ENCODE assay signal across 11 cellular contexts in genomic region chr7:1192171-1192676, GRCh38. TPM values are rescaled to one million over a fixed set of nuclear protein-coding genes. Genes with fewer than 3 reads are reported as not detected.
A peak's percentile ranks its signal among the peaks of the same experiment; 100 is the strongest.
DNase-seq lines count a peak whose midpoint lies in the region; ATAC-seq, FAIRE-seq and TF ChIP-seq lines count a peak whose summit lies in the region.
"Had no signal": no experiment of that assay in that cellular context is flagged by ENCODE, and none has a peak within 500 bp of the region (broad histone marks: within the 10 kb centered on the region; RNA-seq: fewer than 3 reads in every experiment).

No MANE protein-coding gene starts in this region.

- no peaks in the 10 kb centered on the region for H3K9me3 Mint-ChIP-seq in activated CD8-positive, alpha-beta memory T cell treated with anti-CD3 and anti-CD28 coated beads, Interleukin-2, amount 10 ng/mL, durations not matched to agents 7 days and 5 days (ENCODE audit: low read depth)
- H3K9me3 Mint-ChIP-seq: CD4-positive, alpha-beta memory T cell had no signal

- in situ Hi-C loops in K562 (cut with MboI), result no loop called here

- no peaks in the 10 kb centered on the region for H3K9me1 ChIP-seq in K562 (ENCODE audit: control insufficient read depth, insufficient read depth, low read length)

- peak overlapping the region; percentile 82 for H3K4me3 Mint-ChIP-seq in activated CD8-positive, alpha-beta memory T cell treated with anti-CD3 and anti-CD28 coated beads, Interleukin-2, amount 10 ng/mL, durations not matched to agents 7 days and 5 days

- no peak overlapping the region for H3K4me3 ChIP-seq in K562
- H3K4me3 ChIP-seq: esophagus squamous epithelium had no signal

- no peak overlapping the region for H3K9ac ChIP-seq in K562 (ENCODE audit: insufficient read depth in 1 of 2, low read depth in 2 of 2, low read length in 2 of 2)

- DNase-seq in activated CD8-positive, alpha-beta memory T cell treated with anti-CD3 and anti-CD28 coated beads, Interleukin-2, amount 10 ng/mL, durations not matched to agents 7 days and 5 days, result peak; percentile 65
- DNase-seq in activated CD8-positive, alpha-beta memory T cell treated with anti-CD3 and anti-CD28 coated beads, Interleukin-2, amount 50 U/mL, for 48 hours, result no peak
- DNase-seq in NOMO-1 treated with dmso at 0.1 percent for 144 hours (lab: John Stamatoyannopoulos, UW; ENCODE audit: unreplicated experiment), result peak; percentile 80
- no peak for DNase-seq in K562 (ENCODE audit: extremely low read depth in 1 of 4, low spot score in 3 of 4)
- DNase-seq in renal cortical epithelial cell (ENCODE audit: low read depth), result peak; percentile 65
- DNase-seq in stimulated activated CD4-positive, alpha-beta T cell treated with anti-CD3 and anti-CD28 coated beads, Interleukin-2, amount 100 ng/mL, for 48 hours, result no peak
- DNase-seq in stimulated activated CD4-positive, alpha-beta T cell treated with anti-CD3 and anti-CD28 coated beads, Interleukin-1b, Interleukin-23, amount 100 ng/mL, for 48 hours, result no peak
- DNase-seq: esophagus squamous epithelium had no signal

- ATAC-seq in activated CD8-positive, alpha-beta memory T cell treated with anti-CD3 and anti-CD28 coated beads, Interleukin-2, amount 10 ng/mL, durations not matched to agents 7 days and 5 days, result peak; percentile 72
- ATAC-seq in K562 (peak; percentile 34; the same call in 2 of the 3 replicates), GM19395 (IDR thresholded peaks at IDR 0.05; ENCODE audit: unreplicated experiment) (no peak)

- H3K4me1 ChIP-seq in K562 (replicated peaks in 1 of 2; ENCODE audit: control insufficient read depth in 2 of 2, insufficient read depth in 2 of 2, low read length in 2 of 2), result peaks cover 0 to 9% of the 10 kb centered on the region in 2 experiments; a peak in 2 of 5 replicates
- H3K4me1 ChIP-seq: esophagus squamous epithelium had no signal

- H3K36me3 Mint-ChIP-seq in activated CD8-positive, alpha-beta memory T cell treated with anti-CD3 and anti-CD28 coated beads, Interleukin-2, amount 10 ng/mL, durations not matched to agents 7 days and 5 days, result peaks cover 9% of the 10 kb centered on the region
- H3K36me3 Mint-ChIP-seq: CD4-positive, alpha-beta memory T cell had no signal

- intact Hi-C loops in K562 (cut with micrococcal nuclease), result no loop called here

- TF ChIP-seq POLR2A in K562 (conservative IDR thresholded peaks at IDR 0.05), result no peak

- TF ChIP-seq RAD21 in K562 (CRISPR knock-in tag; conservative IDR thresholded peaks at IDR 0.05 in 1 of 2, IDR thresholded peaks at IDR 0.05 in 1 of 2), result no peak

- H3K4me1 Mint-ChIP-seq in activated CD8-positive, alpha-beta memory T cell treated with anti-CD3 and anti-CD28 coated beads, Interleukin-2, amount 10 ng/mL, durations not matched to agents 7 days and 5 days, result peaks cover 22% of the 10 kb centered on the region

- no peak overlapping the region for H3K27ac ChIP-seq in K562 (ENCODE audit: extremely low read depth, low read depth, low read length)
- H3K27ac ChIP-seq: esophagus squamous epithelium had no signal

- BruUV-seq in K562 (replicated peaks; lab: Mats Ljungman, UMichigan), result no TSS peak

- POLR2A ChIA-PET in K562 (lab: Yijun Ruan, JAX), result no interaction called here

- H3K79me2 ChIP-seq in K562 (ENCODE audit: control insufficient read depth, insufficient read depth, low read length), result no peaks in the 10 kb centered on the region

- FAIRE-seq in K562 (lab: Jason Lieb, UNC), result peak; percentile 56

- WGBS in K562 (ENCODE audit: insufficient coverage, low coverage, missing lambda C conversion rate), result 11% methylated on average over 15 of the region's 15 CpGs

- CTCF ChIA-PET in activated CD8-positive, alpha-beta memory T cell treated with anti-CD3 and anti-CD28 coated beads, Interleukin-2, amount 10 ng/mL, durations not matched to agents 7 days and 5 days (lab: Charles Lee), result interaction anchor here (1.0 to 4.4 kb wide), 14 partner anchors 9 to 311 kb away, joined by 3 to 52 read pairs (median 4); partner anchors contain the start of gene COX19
- CTCF ChIA-PET in K562 (lab: Yijun Ruan, JAX; ENCODE audit: low intra/inter-chr PET ratio), result no interaction called here

- H3K36me3 ChIP-seq in K562 (ENCODE audit: control insufficient read depth, insufficient read depth, low read length), result no peaks in the 10 kb centered on the region
- H3K36me3 ChIP-seq: esophagus squamous epithelium had no signal

- no peak overlapping the region for H2AFZ ChIP-seq in K562 (ENCODE audit: low read depth, low read length)

- TF ChIP-seq EP300 in K562 (IDR thresholded peaks at IDR 0.05; ENCODE audit: low read length), result 0 out of 2 replicates have a peak, but pooled peaks have one; percentile 19

- no peaks in the 10 kb centered on the region for H4K20me1 ChIP-seq in K562 (replicated peaks; ENCODE audit: control insufficient read depth, insufficient read depth, low read length)

- TF ChIP-seq CTCF in K562 (IDR thresholded peaks at IDR 0.05 in 2 of 3, conservative IDR thresholded peaks at IDR 0.05 in 1 of 3; ENCODE audit: insufficient read depth in 2 of 3, low read depth in 1 of 3, low read length in 3 of 3), result 0 out of 6 replicates have a peak, but pooled peaks of 1 of the 3 experiments have one; percentile 1

- peak overlapping the region; percentile 96 for H3K27ac Mint-ChIP-seq in activated CD8-positive, alpha-beta memory T cell treated with anti-CD3 and anti-CD28 coated beads, Interleukin-2, amount 10 ng/mL, durations not matched to agents 7 days and 5 days

- no peak overlapping the region for H3K4me2 ChIP-seq in K562 (ENCODE audit: insufficient read depth, low read length)

- peaks cover 29% of the 10 kb centered on the region for H3K27me3 Mint-ChIP-seq in activated CD8-positive, alpha-beta memory T cell treated with anti-CD3 and anti-CD28 coated beads, Interleukin-2, amount 10 ng/mL, durations not matched to agents 7 days and 5 days

- no peaks in the 10 kb centered on the region for H3K9me3 ChIP-seq in K562 (replicated peaks; ENCODE audit: control insufficient read depth, insufficient read depth, low read depth, low read length)
- H3K9me3 ChIP-seq: esophagus squamous epithelium had no signal

- peaks cover 42 to 72% of the 10 kb centered on the region in 2 experiments for H3K27me3 ChIP-seq in K562 (ENCODE audit: control insufficient read depth in 2 of 2, insufficient read depth in 2 of 2, low read length in 2 of 2)

TF ChIP-seq in K562, 482 proteins besides CTCF, POLR2A, EP300 and RAD21 (continues in another document):
- TF ChIP-seq JUN (IDR thresholded peaks at IDR 0.05; ENCODE audit: borderline replicate concordance, low read depth, low read length) (peak; percentile 55; the same call in 1 of the 2 replicates), JUN (CRISPR knock-in tag; IDR thresholded peaks at IDR 0.05; ENCODE audit: borderline replicate concordance) (no peak), BCOR (IDR thresholded peaks at IDR 0.05) (no peak), MYBL2 (IDR thresholded peaks at IDR 0.05; ENCODE audit: low read depth) (no peak), MYBL2 (CRISPR knock-in tag; IDR thresholded peaks at IDR 0.05; ENCODE audit: borderline replicate concordance) (no peak), CXXC5 (CRISPR knock-in tag; IDR thresholded peaks at IDR 0.05) (no peak), FOXJ2 (tag; IDR thresholded peaks at IDR 0.05) (no peak)

RNA-seq across cellular contexts. Expression of gene ZFAND2A, which starts 32.2 kb away (rescaled TPM):
- total RNA-seq in activated CD8-positive, alpha-beta memory T cell treated with anti-CD3 and anti-CD28 coated beads, Interleukin-2, amount 10 ng/mL, durations not matched to agents 7 days and 5 days, result 10 to 100 TPM; 23.8 to 23.9 TPM
- 26.3 and 37.7 TPM in 2 replicates for total RNA-seq in K562 (2011; cell fraction: chromatin; rRNA removed; ENCODE audit: low replicate concordance)
- total RNA-seq in K562 (2011; cell fraction: nucleolus; rRNA removed), result 23.7 and 28.0 TPM in 2 replicates
- 27.5 and 34.4 TPM in 2 replicates for total RNA-seq in K562 (2011; cell fraction: nucleoplasm; rRNA removed)
- total RNA-seq in K562 (2014; rRNA removed) (19.9 and 23.1 TPM in 2 replicates), K562 (2014; rRNA removed; fragmentation: Illumina TruSeq; extraction: Trizol) (16.6 and 16.8 TPM in 2 replicates), K562 (2015; rRNA removed; fragmentation: Illumina TruSeq; extraction: Trizol) (20.0 and 21.2 TPM in 2 replicates), K562 (2021) (20.6 and 22.3 TPM in 2 replicates), renal cortical epithelial cell (9.9 and 21.4 TPM in 2 replicates)
- polyA plus RNA-seq in K562 (2011; rRNA removed) (31.7 and 33.7 TPM in 2 replicates), K562 (2014; fragmentation: Illumina TruSeq; extraction: Trizol) (21.5 and 26.1 TPM in 2 replicates), K562 (2014; fragmentation: Nextera tagmentation; extraction: Ambion mirVana) (10 to 100 TPM; 54.3 to 56.8 TPM), K562 (2014; rRNA removed) (26.2 and 27.3 TPM in 2 replicates)
- 20.8 and 27.0 TPM in 2 replicates for polyA plus RNA-seq in K562 (2011; cell fraction: cytosol; rRNA removed)
- polyA plus RNA-seq in K562 (2011; cell fraction: nucleus; rRNA removed), result 25.8 and 30.3 TPM in 2 replicates
- 24.8 and 25.2 TPM in 2 replicates for polyA plus RNA-seq in K562 (2012)
- polyA minus RNA-seq in K562 (2011; rRNA and poly(A)+ RNA removed), result 11.8 and 19.2 TPM in 2 replicates
- 7.3 and 7.9 TPM in 2 replicates for polyA minus RNA-seq in K562 (2011; cell fraction: cytosol; rRNA and poly(A)+ RNA removed)
- 13.1 and 18.9 TPM in 2 replicates for polyA minus RNA-seq in K562 (2011; cell fraction: nucleus; rRNA and poly(A)+ RNA removed)

RNA-seq across cellular contexts. Expression of gene UNCX, which starts 40.4 kb away (rescaled TPM):
- not detected for total RNA-seq in activated CD8-positive, alpha-beta memory T cell treated with anti-CD3 and anti-CD28 coated beads, Interleukin-2, amount 10 ng/mL, durations not matched to agents 7 days and 5 days
- total RNA-seq in K562 (2011; cell fraction: chromatin; rRNA removed; ENCODE audit: low replicate concordance), result not detected in 2 replicates
- total RNA-seq in K562 (2011; cell fraction: nucleolus; rRNA removed), result not detected in 2 replicates
- total RNA-seq in K562 (2011; cell fraction: nucleoplasm; rRNA removed), result not detected in 2 replicates
- total RNA-seq in K562 (2014; rRNA removed), result not detected in 2 replicates
- total RNA-seq in K562 (2014; rRNA removed; fragmentation: Illumina TruSeq; extraction: Trizol), result not detected in 2 replicates
- total RNA-seq in K562 (2015; rRNA removed; fragmentation: Illumina TruSeq; extraction: Trizol), result not detected in 2 replicates
- not detected in 2 replicates for total RNA-seq in K562 (2021)
- polyA plus RNA-seq in K562 (2011; rRNA removed), result not detected in 2 replicates
- not detected in 2 replicates for polyA plus RNA-seq in K562 (2011; cell fraction: cytosol; rRNA removed)
- polyA plus RNA-seq in K562 (2011; cell fraction: nucleus; rRNA removed), result not detected in 2 replicates
- polyA plus RNA-seq in K562 (2012), result not detected in 2 replicates
- not detected in 2 replicates for polyA plus RNA-seq in K562 (2014; fragmentation: Illumina TruSeq; extraction: Trizol)
- polyA plus RNA-seq in K562 (2014; fragmentation: Nextera tagmentation; extraction: Ambion mirVana), result not detected
- polyA plus RNA-seq in K562 (2014; rRNA removed), result not detected in 2 replicates
- not detected in 2 replicates for polyA minus RNA-seq in K562 (2011; rRNA and poly(A)+ RNA removed)
- polyA minus RNA-seq in K562 (2011; cell fraction: cytosol; rRNA and poly(A)+ RNA removed), result not detected in 2 replicates
- polyA minus RNA-seq in K562 (2011; cell fraction: nucleus; rRNA and poly(A)+ RNA removed), result not detected in 2 replicates
- not detected in 2 replicates for total RNA-seq in renal cortical epithelial cell
- total RNA-seq: CD4-positive, alpha-beta memory T cell; esophagus squamous epithelium; omental fat pad had no signal
- polyA plus RNA-seq: CD4-positive, alpha-beta memory T cell had no signal

Comparison
In these comparisons a context has a peak if more than half of its experiments do, and no peak if none do; other contexts are left out.
1. DNase-seq: peak in activated CD8-positive, alpha-beta memory T cell treated with anti-CD3 and anti-CD28 coated beads, Interleukin-2, amount 10 ng/mL, durations not matched to agents 7 days and 5 days (single experiment), NOMO-1 treated with dmso at 0.1 percent for 144 hours (single experiment) and renal cortical epithelial cell (single experiment); none in activated CD8-positive, alpha-beta memory T cell treated with anti-CD3 and anti-CD28 coated beads, Interleukin-2, amount 50 U/mL, for 48 hours (single experiment), K562 (0 of 4), stimulated activated CD4-positive, alpha-beta T cell treated with anti-CD3 and anti-CD28 coated beads, Interleukin-2, amount 100 ng/mL, for 48 hours (0 of 2) and stimulated activated CD4-positive, alpha-beta T cell treated with anti-CD3 and anti-CD28 coated beads, Interleukin-1b, Interleukin-23, amount 100 ng/mL, for 48 hours (single experiment).